23 cellular contexts compared by ENCODE assay signal in the genomic region with DNA sequence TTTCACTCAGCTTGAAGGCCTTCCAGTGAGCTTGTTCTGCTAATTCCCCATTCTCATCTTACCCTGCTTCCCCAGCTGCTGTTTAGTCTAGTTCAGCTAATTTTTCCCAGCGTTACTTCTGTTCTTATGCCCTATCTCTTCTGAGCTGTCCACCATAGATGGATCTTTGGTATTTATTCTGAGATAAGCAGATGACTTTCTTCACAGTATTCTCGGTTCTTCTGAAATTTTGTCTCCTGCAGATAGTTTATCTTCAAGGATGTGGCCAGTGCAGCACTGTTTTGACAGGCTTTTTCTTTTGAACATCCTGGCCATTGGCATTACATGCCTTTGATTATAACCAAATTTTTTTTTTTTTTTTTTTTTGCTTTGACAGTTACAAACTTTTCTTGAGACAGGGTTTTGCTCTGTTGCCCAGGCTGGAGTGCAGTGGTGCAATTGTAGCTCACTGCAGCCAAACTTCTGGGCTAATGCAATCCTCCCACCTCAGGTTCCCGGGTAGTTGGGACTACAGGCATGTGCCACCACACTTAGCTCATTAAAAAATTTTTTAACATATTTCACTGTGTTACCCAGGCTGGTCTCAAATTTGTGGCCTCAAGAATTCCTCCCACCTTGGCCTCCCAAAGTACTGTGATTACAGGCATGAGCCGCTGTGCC.
DNase-seq lines count a peak whose midpoint lies in the region; ATAC-seq and TF ChIP-seq lines count a peak whose summit lies in the region.
"Had no signal": no experiment of that assay in that cellular context is flagged by ENCODE, and none has a peak within 500 bp of the region (broad histone marks: within the 10 kb centered on the region; RNA-seq: fewer than 3 reads in every experiment).

No MANE protein-coding gene starts in this region.

- peak overlapping the region; percentile 69 for H3K4me3 Mint-ChIP-seq in type B pancreatic cell
- H3K4me3 Mint-ChIP-seq: activated naive CD8-positive, alpha-beta T cell treated with anti-CD3 and anti-CD28 coated beads, Interleukin-2, amount 50 U/mL, for 24 hours; stimulated activated naive CD8-positive, alpha-beta T cell treated with anti-CD3 and anti-CD28 coated beads, Interleukin-15, Interleukin-2, amounts not matched to agents 100 ng/mL and 50 ng/mL, for 24 hours; WTC11 had no signal

- H3K9ac ChIP-seq in colonic mucosa (ENCODE audit: low read depth in 2 of 2, low read length in 2 of 2) = peak overlapping the region in 1 of 2 donors; percentile 62
- no peak overlapping the region for H3K9ac ChIP-seq in SK-N-SH

- peak; percentile 21 to 58 for ATAC-seq in left cardiac atrium
- no peak for ATAC-seq in left ventricle myocardium superior
- no peak for ATAC-seq in GM18868 (IDR thresholded peaks at IDR 0.05; ENCODE audit: unreplicated experiment)
- ATAC-seq: activated naive CD8-positive, alpha-beta T cell treated with anti-CD3 and anti-CD28 coated beads, Interleukin-2, amount 50 U/mL, for 24 hours; WTC11 had no signal

- H3K9me3 Mint-ChIP-seq in type B pancreatic cell = no peaks in the 10 kb centered on the region
- H3K9me3 Mint-ChIP-seq: activated naive CD8-positive, alpha-beta T cell treated with anti-CD3 and anti-CD28 coated beads, Interleukin-2, amount 50 U/mL, for 24 hours; stimulated activated naive CD8-positive, alpha-beta T cell treated with anti-CD3 and anti-CD28 coated beads, Interleukin-15, Interleukin-2, amounts not matched to agents 100 ng/mL and 50 ng/mL, for 24 hours; WTC11 had no signal

- TF ChIP-seq EP300 in SK-N-SH (IDR thresholded peaks at IDR 0.05; ENCODE audit: borderline replicate concordance in 1 of 2, low read depth in 1 of 2, low read length in 1 of 2) = no peak

- H3K4me1 ChIP-seq in colonic mucosa (peaks cover 27% of the 10 kb centered on the region), muscle layer of duodenum (ENCODE audit: control insufficient read depth in 1 of 2, insufficient read depth in 2 of 2, low read length in 2 of 2) (peaks cover 20 to 72% of the 10 kb centered on the region in 2 donors), SK-N-SH (ENCODE audit: control insufficient read depth in 1 of 2, insufficient read depth in 2 of 2, low read depth in 1 of 2, low read length in 1 of 2) (peaks cover 4 to 11% of the 10 kb centered on the region in 2 experiments; a peak in 2 of 4 replicates)

- H3K4me2 ChIP-seq in SK-N-SH = no peak overlapping the region

- TF ChIP-seq RAD21 in SK-N-SH (IDR thresholded peaks at IDR 0.05; ENCODE audit: low read length) = no peak

- H3K27me3 ChIP-seq in colonic mucosa (no peaks in the 10 kb centered on the region), muscle layer of duodenum (ENCODE audit: low read depth, low read length) (no peaks in the 10 kb centered on the region), SK-N-SH (ENCODE audit: insufficient read depth) (no peaks in the 10 kb centered on the region)

- no peak for DNase-seq in left cardiac atrium
- no peak for DNase-seq in left ventricle myocardium superior
- DNase-seq in colonic mucosa = no peak
- no peak for DNase-seq in type B pancreatic cell (ENCODE audit: extremely low spot score, unreplicated experiment)
- DNase-seq in SK-N-SH = no peak
- DNase-seq in GM19238 (ENCODE audit: insufficient read length, low spot score) = no peak
- DNase-seq: activated CD4-positive, alpha-beta T cell treated with anti-CD3 and anti-CD28 coated beads, Interleukin-2, amount 50 U/mL, for 48 hours; activated effector memory CD4-positive, alpha-beta T cell treated with anti-CD3 and anti-CD28 coated beads, Interleukin-2, amount 50 U/mL, for 16 hours; activated naive CD8-positive, alpha-beta T cell treated with anti-CD3 and anti-CD28 coated beads, Interleukin-2, amount 50 U/mL, for 24 hours; Caco-2; dermis blood vessel endothelial cell; midbrain; NCI-H1417; NCI-H69; SHP77 treated with DMSO at 0.1 percent for 48 hours; spleen; stimulated activated CD4-positive, alpha-beta T cell treated with anti-CD3 and anti-CD28 coated beads, Interleukin-4, amount 100 ng/mL, for 24 hours; T-helper 1 cell had no signal

- peaks cover 22% of the 10 kb centered on the region for H3K36me3 Mint-ChIP-seq in type B pancreatic cell
- H3K36me3 Mint-ChIP-seq: WTC11 had no signal

- no peak overlapping the region for H3K27ac Mint-ChIP-seq in type B pancreatic cell
- H3K27ac Mint-ChIP-seq: activated naive CD8-positive, alpha-beta T cell treated with anti-CD3 and anti-CD28 coated beads, Interleukin-2, amount 50 U/mL, for 24 hours; stimulated activated naive CD8-positive, alpha-beta T cell treated with anti-CD3 and anti-CD28 coated beads, Interleukin-15, Interleukin-2, amounts not matched to agents 100 ng/mL and 50 ng/mL, for 24 hours; WTC11 had no signal

- no peak overlapping the region for H3K4me3 ChIP-seq in colonic mucosa
- H3K4me3 ChIP-seq in muscle layer of duodenum (ENCODE audit: low read depth in 1 of 2, low read length in 2 of 2) = no peak overlapping the region
- no peak overlapping the region for H3K4me3 ChIP-seq in SK-N-SH (ENCODE audit: low read depth in 2 of 2, low read length in 1 of 2)
- H3K4me3 ChIP-seq: spleen had no signal

- H3K9me3 ChIP-seq in colonic mucosa (no peaks in the 10 kb centered on the region), muscle layer of duodenum (ENCODE audit: control insufficient read depth in 1 of 2, low read length in 2 of 2) (no peaks in the 10 kb centered on the region), SK-N-SH (no peaks in the 10 kb centered on the region)
- H3K9me3 ChIP-seq: Caco-2, neutrophil, spleen had no signal

- CTCF ChIA-PET in SK-N-SH (lab: Yijun Ruan, JAX) = interaction anchor here (1.0 kb wide), 1 partner anchor 11 kb away, joined by 3 read pairs; no protein-coding TSS in a partner anchor

- H3K27me3 Mint-ChIP-seq in type B pancreatic cell = no peaks in the 10 kb centered on the region
- H3K27me3 Mint-ChIP-seq: activated naive CD8-positive, alpha-beta T cell treated with anti-CD3 and anti-CD28 coated beads, Interleukin-2, amount 50 U/mL, for 24 hours; stimulated activated naive CD8-positive, alpha-beta T cell treated with anti-CD3 and anti-CD28 coated beads, Interleukin-15, Interleukin-2, amounts not matched to agents 100 ng/mL and 50 ng/mL, for 24 hours had no signal

- POLR2A ChIA-PET in SK-N-SH (lab: Yijun Ruan, JAX) = no interaction called here

- no peaks in the 10 kb centered on the region for H3F3A ChIP-seq in SK-N-SH (replicated peaks; ENCODE audit: insufficient read depth)

- H4K20me1 ChIP-seq in SK-N-SH (ENCODE audit: insufficient read depth) = no peaks in the 10 kb centered on the region

- H3K79me2 ChIP-seq in SK-N-SH (ENCODE audit: insufficient read depth) = no peaks in the 10 kb centered on the region

- H3K36me3 ChIP-seq in colonic mucosa (no peaks in the 10 kb centered on the region), muscle layer of duodenum (ENCODE audit: control insufficient read depth in 1 of 2, insufficient read depth in 2 of 2, low read length in 2 of 2) (no peaks in the 10 kb centered on the region), SK-N-SH (replicated peaks in 1 of 2; ENCODE audit: control insufficient read depth in 1 of 2, insufficient read depth in 2 of 2, low read length in 1 of 2) (peaks cover 10 to 62% of the 10 kb centered on the region in 2 experiments)
- H3K36me3 ChIP-seq: neutrophil had no signal

- H3K27ac ChIP-seq in colonic mucosa (peak overlapping the region; percentile 56), muscle layer of duodenum (ENCODE audit: low read length) (peak overlapping the region; percentile 1), SK-N-SH (ENCODE audit: low read depth in 2 of 2, low read length in 1 of 2) (no peak overlapping the region)
- H3K27ac ChIP-seq: neutrophil, spleen had no signal

- peaks cover 50% of the 10 kb centered on the region for H3K4me1 Mint-ChIP-seq in type B pancreatic cell (ENCODE audit: unreplicated experiment)

- TF ChIP-seq CTCF in colonic mucosa (IDR thresholded peaks at IDR 0.05) (no peak), type B pancreatic cell (conservative IDR thresholded peaks at IDR 0.05) (no peak), SK-N-SH (IDR thresholded peaks at IDR 0.05) (no peak)

- H3K9me2 ChIP-seq in SK-N-SH = no peaks in the 10 kb centered on the region

- no peak overlapping the region for H2AFZ ChIP-seq in SK-N-SH (ENCODE audit: low read depth)

- 98% methylated on average over 4 of the region's 4 CpGs for WGBS in SK-N-SH (ENCODE audit: low lambda C conversion rate)

- intact Hi-C loops in left cardiac atrium (cut with DNase I) = no loop called here
- intact Hi-C loops in left ventricle myocardium superior (cut with micrococcal nuclease) = no loop called here
- intact Hi-C loops in colonic mucosa (cut with DNase I) = no loop called here

TF ChIP-seq in SK-N-SH, 30 proteins besides CTCF, POLR2A, EP300 and RAD21 (continues in another document):
- TF ChIP-seq FOSL2 (IDR thresholded peaks at IDR 0.05; ENCODE audit: borderline replicate concordance, low read depth) = no peak
- TF ChIP-seq, protein P1, sequence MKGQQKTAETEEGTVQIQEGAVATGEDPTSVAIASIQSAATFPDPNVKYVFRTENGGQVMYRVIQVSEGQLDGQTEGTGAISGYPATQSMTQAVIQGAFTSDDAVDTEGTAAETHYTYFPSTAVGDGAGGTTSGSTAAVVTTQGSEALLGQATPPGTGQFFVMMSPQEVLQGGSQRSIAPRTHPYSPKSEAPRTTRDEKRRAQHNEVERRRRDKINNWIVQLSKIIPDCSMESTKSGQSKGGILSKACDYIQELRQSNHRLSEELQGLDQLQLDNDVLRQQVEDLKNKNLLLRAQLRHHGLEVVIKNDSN (IDR thresholded peaks at IDR 0.05; ENCODE audit: borderline replicate concordance, low read depth) = no peak
- TF ChIP-seq RCOR1 (IDR thresholded peaks at IDR 0.05; ENCODE audit: low read length) = no peak
- no peak for TF ChIP-seq PBX3 (IDR thresholded peaks at IDR 0.05)
- no peak for TF ChIP-seq MEF2A (IDR thresholded peaks at IDR 0.05; ENCODE audit: borderline replicate concordance, low read depth)
- TF ChIP-seq TAF1 (IDR thresholded peaks at IDR 0.05; ENCODE audit: borderline replicate concordance, low read depth, low read length) = no peak
- TF ChIP-seq GABPA (IDR thresholded peaks at IDR 0.05; ENCODE audit: low read depth) = no peak
- TF ChIP-seq SIN3A (IDR thresholded peaks at IDR 0.05; ENCODE audit: borderline replicate concordance, low read depth, low read length) = no peak
- TF ChIP-seq NRF1 (IDR thresholded peaks at IDR 0.05; ENCODE audit: low read depth, low read length) = no peak

Comparison
In these comparisons a context has a peak if more than half of its experiments do, and no peak if none do; other contexts are left out.
1. ATAC-seq: peak in left cardiac atrium (2 of 2); none in left ventricle myocardium superior (single experiment) and GM18868 (single experiment).
2. H3K27ac ChIP-seq: peak in colonic mucosa (single experiment) and muscle layer of duodenum (single experiment); none in SK-N-SH (0 of 2).